Comparison of ENCODE assay signal across 8 cellular contexts in genomic region chrX:19344207-19344534, GRCh38. TPM values are rescaled to one million over a fixed set of nuclear protein-coding genes. Genes with fewer than 3 reads are reported as not detected.
A peak's percentile ranks its signal among the peaks of the same experiment; 100 is the strongest.
DNase-seq lines count a peak whose midpoint lies in the region; ATAC-seq and TF ChIP-seq lines count a peak whose summit lies in the region.

No MANE protein-coding gene starts in this region.

- TF ChIP-seq CTCF in left lung (IDR thresholded peaks at IDR 0.05) (no peak), transverse colon (IDR thresholded peaks at IDR 0.05) (no peak)

- no peak for TF ChIP-seq POLR2A in transverse colon (IDR thresholded peaks at IDR 0.05)

- no peaks in the 10 kb centered on the region for H3K27me3 Mint-ChIP-seq in activated T-helper 17 cell treated with anti-CD3 and anti-CD28 coated beads, Interleukin-2, amount 50 U/mL, for 72 hours

- H3K27ac Mint-ChIP-seq in activated T-helper 17 cell treated with anti-CD3 and anti-CD28 coated beads, Interleukin-2, amount 50 U/mL, for 72 hours: peak overlapping the region; percentile 81

- H3K27me3 ChIP-seq in left lung (peaks cover 0 to 4% of the 10 kb centered on the region in 2 donors), transverse colon (no peaks in the 10 kb centered on the region)

- ATAC-seq in GM18502 (IDR thresholded peaks at IDR 0.05; ENCODE audit: poor library complexity, unreplicated experiment): peak; percentile 23
- peak; percentile 27 for ATAC-seq in HG02852 (IDR thresholded peaks at IDR 0.05; ENCODE audit: unreplicated experiment)
- no peak for ATAC-seq in activated T-helper 17 cell treated with anti-CD3 and anti-CD28 coated beads, Interleukin-2, amount 50 U/mL, for 72 hours (replicated peaks)
- no peak for ATAC-seq in left lung

- H3K4me1 ChIP-seq in left lung: peaks cover 0 to 12% of the 10 kb centered on the region in 2 donors
- peaks cover 0 to 22% (median 5%) of the 10 kb centered on the region in 4 donors for H3K4me1 ChIP-seq in transverse colon

- H3K4me3 ChIP-seq in left lung (peak overlapping the region; percentile 53 to 72), transverse colon (peak overlapping the region; percentile 45 to 79 (median 62))

- H3K36me3 Mint-ChIP-seq in activated T-helper 17 cell treated with anti-CD3 and anti-CD28 coated beads, Interleukin-2, amount 50 U/mL, for 72 hours (ENCODE audit: low read depth): peaks cover 14% of the 10 kb centered on the region

- peaks cover 5% of the 10 kb centered on the region for H3K4me1 Mint-ChIP-seq in activated T-helper 17 cell treated with anti-CD3 and anti-CD28 coated beads, Interleukin-2, amount 50 U/mL, for 72 hours

- DNase-seq in left lung (no peak), transverse colon (no peak), HUDEP-2 (lab: John Stamatoyannopoulos, UW; ENCODE audit: unreplicated experiment in 76 of 76) (no peak), G401 (ENCODE audit: low spot score) (no peak)
- DNase-seq in stimulated activated naive CD4-positive, alpha-beta T cell (lab: John Stamatoyannopoulos, UW): no peak

- TF ChIP-seq EP300 in transverse colon (IDR thresholded peaks at IDR 0.05; ENCODE audit: low read depth): no peak

- no peaks in the 10 kb centered on the region for H3K36me3 ChIP-seq in left lung
- H3K36me3 ChIP-seq in transverse colon: no peaks in the 10 kb centered on the region

- WGBS in transverse colon (ENCODE audit: low coverage in 1 of 2), 2 donors: 48% methylated on average over 24 of the region's 24 CpGs; no CpG with 5 or more reads in 1 of the 2 donors

- peak overlapping the region; percentile 67 to 83 for H3K27ac ChIP-seq in left lung
- H3K27ac ChIP-seq in transverse colon: peak overlapping the region; percentile 85 to 97 (median 94)

- no peaks in the 10 kb centered on the region for H3K9me3 Mint-ChIP-seq in activated T-helper 17 cell treated with anti-CD3 and anti-CD28 coated beads, Interleukin-2, amount 50 U/mL, for 72 hours

- in situ Hi-C loops in transverse colon (cut with MboI; ENCODE audit: low pct_ligation_motif_present in 1 of 4, low pct_unique_long_range_greater_than_20kb in 1 of 4, low sequenced_read_pairs in 3 of 4): loop anchor here in 3 of 4 donors (25.0 kb wide), 5 partner anchors 307 to 1607 kb away; partner anchors contain the start of genes PHKA2 (in 1 of the 3) and SCML1 (in 1 of the 3)
- in situ Hi-C loops in G401 (cut with HindIII; ENCODE audit: low sequenced_read_pairs): no loop called here

- H3K9me3 ChIP-seq in left lung (no peaks in the 10 kb centered on the region), transverse colon (no peaks in the 10 kb centered on the region)

- peak overlapping the region; percentile 81 for H3K4me3 Mint-ChIP-seq in activated T-helper 17 cell treated with anti-CD3 and anti-CD28 coated beads, Interleukin-2, amount 50 U/mL, for 72 hours

- intact Hi-C loops in left lung (cut with DNase I): no loop called here
- intact Hi-C loops in transverse colon (cut with DNase I; ENCODE audit: low total_unique reads): loop anchor here (5.0 kb wide), 1 partner anchor 467 kb away; no protein-coding TSS in a partner anchor

RNA-seq across cellular contexts. Expression of gene PDHA1, which starts 0.4 kb away (rescaled TPM):
- 100 to 1,000 TPM in 1 of 2 donors, 10 to 100 TPM in 1; 89.1 to 178 TPM for total RNA-seq in activated T-helper 17 cell treated with anti-CD3 and anti-CD28 coated beads, Interleukin-2, amount 50 U/mL, for 72 hours
- total RNA-seq in left lung (100 to 1,000 TPM; 120 to 141 TPM), transverse colon (100 to 1,000 TPM in 3 of 4 donors, 10 to 100 TPM in 1; 77.4 to 264 (median 189) TPM)
- total RNA-seq in G401 (2014; rRNA removed; shearing (Covaris generic)): 124 and 177 TPM in 2 replicates

Comparison
In these comparisons a context has a peak if more than half of its experiments do, and no peak if none do; other contexts are left out.
1. ATAC-seq: peak in GM18502 (single experiment) and HG02852 (single experiment); none in activated T-helper 17 cell treated with anti-CD3 and anti-CD28 coated beads, Interleukin-2, amount 50 U/mL, for 72 hours (single experiment) and left lung (single experiment).